In the genomic region with DNA sequence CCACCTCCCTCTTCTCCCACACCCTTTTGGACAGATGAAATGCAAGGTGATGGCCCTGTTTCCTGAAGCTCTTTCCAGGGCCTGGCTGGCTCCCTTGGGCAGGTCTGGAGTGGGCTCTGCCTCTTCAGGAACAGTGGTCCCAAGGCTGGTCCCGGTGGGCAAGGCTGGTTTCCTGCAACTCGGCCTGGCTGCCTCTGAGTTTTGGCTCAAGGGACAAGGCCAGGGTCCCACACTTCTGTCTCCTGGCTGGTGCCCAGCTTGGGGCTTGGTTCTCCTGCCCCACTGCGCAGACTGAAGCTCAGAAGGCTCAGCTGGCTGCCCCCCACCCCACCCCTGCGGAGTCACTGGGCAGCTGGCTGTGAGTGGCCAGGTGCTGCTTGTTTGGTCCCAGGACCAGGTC, we compare ENCODE assay signal across 8 cellular contexts. TPM values are rescaled to one million over a fixed set of nuclear protein-coding genes. Genes with fewer than 3 reads are reported as not detected.
A peak's percentile ranks its signal among the peaks of the same experiment; 100 is the strongest.
DNase-seq lines count a peak whose midpoint lies in the region; ATAC-seq and TF ChIP-seq lines count a peak whose summit lies in the region.

No MANE protein-coding gene starts in this region.

- H3K27me3 Mint-ChIP-seq in stimulated activated naive CD8-positive, alpha-beta T cell treated with anti-CD3 and anti-CD28 coated beads, Interleukin-15, Interleukin-2, amounts not matched to agents 100 ng/mL and 50 ng/mL, for 24 hours: no peaks in the 10 kb centered on the region
- peaks cover 25% of the 10 kb centered on the region for H3K27me3 Mint-ChIP-seq in brain
- H3K27me3 Mint-ChIP-seq in mesothelial cell of epicardium (ENCODE audit: low read depth): peaks cover 10% of the 10 kb centered on the region

- peak overlapping the region; percentile 93 for H3K4me3 Mint-ChIP-seq in stimulated activated naive CD8-positive, alpha-beta T cell treated with anti-CD3 and anti-CD28 coated beads, Interleukin-15, Interleukin-2, amounts not matched to agents 100 ng/mL and 50 ng/mL, for 24 hours
- H3K4me3 Mint-ChIP-seq in brain (peak overlapping the region; percentile 32 to 95 (median 86)), mesothelial cell of epicardium (peak overlapping the region; percentile 83)

- peak overlapping the region; percentile 21 for H3K27ac Mint-ChIP-seq in stimulated activated naive CD8-positive, alpha-beta T cell treated with anti-CD3 and anti-CD28 coated beads, Interleukin-15, Interleukin-2, amounts not matched to agents 100 ng/mL and 50 ng/mL, for 24 hours
- H3K27ac Mint-ChIP-seq in brain (peak overlapping the region in 3 of 5 experiments; percentile 21 to 96 (median 69)), mesothelial cell of epicardium (peak overlapping the region; percentile 61)

- H3K4me1 Mint-ChIP-seq in stimulated activated naive CD8-positive, alpha-beta T cell treated with anti-CD3 and anti-CD28 coated beads, Interleukin-15, Interleukin-2, amounts not matched to agents 100 ng/mL and 50 ng/mL, for 24 hours (ENCODE audit: low read depth): peaks cover 24% of the 10 kb centered on the region
- peaks cover 39% of the 10 kb centered on the region for H3K4me1 Mint-ChIP-seq in brain
- peaks cover 33% of the 10 kb centered on the region for H3K4me1 Mint-ChIP-seq in mesothelial cell of epicardium

- no peak for ATAC-seq in stimulated activated naive CD8-positive, alpha-beta T cell treated with anti-CD3 and anti-CD28 coated beads, Interleukin-15, Interleukin-2, amounts not matched to agents 100 U/mL and 50 U/mL, for 24 hours
- no peak for ATAC-seq in HG03469 (IDR thresholded peaks at IDR 0.05; ENCODE audit: unreplicated experiment)

- H3K36me3 Mint-ChIP-seq in stimulated activated naive CD8-positive, alpha-beta T cell treated with anti-CD3 and anti-CD28 coated beads, Interleukin-15, Interleukin-2, amounts not matched to agents 100 ng/mL and 50 ng/mL, for 24 hours (ENCODE audit: low read depth): peaks cover 8% of the 10 kb centered on the region
- H3K36me3 Mint-ChIP-seq in brain (peaks cover 8% of the 10 kb centered on the region), mesothelial cell of epicardium (peaks cover 8% of the 10 kb centered on the region)

- H3K9me3 Mint-ChIP-seq in stimulated activated naive CD8-positive, alpha-beta T cell treated with anti-CD3 and anti-CD28 coated beads, Interleukin-15, Interleukin-2, amounts not matched to agents 100 ng/mL and 50 ng/mL, for 24 hours: no peaks in the 10 kb centered on the region
- H3K9me3 Mint-ChIP-seq in brain (peaks cover 0 to 5% (median 3%) of the 10 kb centered on the region in 5 experiments), mesothelial cell of epicardium (no peaks in the 10 kb centered on the region)

- no peak for DNase-seq in stimulated activated naive CD8-positive, alpha-beta T cell treated with anti-CD3 and anti-CD28 coated beads, Interleukin-15, Interleukin-2, amounts not matched to agents 100 U/mL and 50 U/mL, for 24 hours
- DNase-seq in mesothelial cell of epicardium (ENCODE audit: low spot score in 2 of 2, unreplicated experiment in 2 of 2): no peak
- DNase-seq in T-helper 9 cell: no peak
- DNase-seq in COLO829 (ENCODE audit: low spot score): no peak
- DNase-seq in NCI-H1417 (lab: John Stamatoyannopoulos, UW): no peak

- TF ChIP-seq CTCF in brain (conservative IDR thresholded peaks at IDR 0.05): no peak
- TF ChIP-seq CTCF in mesothelial cell of epicardium (IDR thresholded peaks at IDR 0.05; ENCODE audit: unreplicated experiment): no peak

RNA-seq across cellular contexts. Expression of a gene that starts 3.8 kb away (rescaled TPM):
- polyA plus RNA-seq in brain (ENCODE audit: insufficient read depth, low read depth, low replicate concordance): 5,204 TPM
- total RNA-seq in mesothelial cell of epicardium: 4,391 to 4,678 TPM (median 4,589 TPM) in 3 replicates

RNA-seq across cellular contexts. Expression of a gene that starts 11.7 kb away (rescaled TPM):
- 1.3 TPM for polyA plus RNA-seq in brain (ENCODE audit: insufficient read depth, low read depth, low replicate concordance)
- 13.0 to 17.3 TPM (median 13.3 TPM) in 3 replicates for total RNA-seq in mesothelial cell of epicardium

RNA-seq across cellular contexts. Expression of a gene that starts 35.7 kb away (rescaled TPM):
- polyA plus RNA-seq in brain (ENCODE audit: insufficient read depth, low read depth, low replicate concordance): 25.8 TPM
- total RNA-seq in mesothelial cell of epicardium: 35.4 to 37.2 TPM (median 36.0 TPM) in 3 replicates
